ENCODE assay signal across 9 cellular contexts in the genomic region with DNA sequence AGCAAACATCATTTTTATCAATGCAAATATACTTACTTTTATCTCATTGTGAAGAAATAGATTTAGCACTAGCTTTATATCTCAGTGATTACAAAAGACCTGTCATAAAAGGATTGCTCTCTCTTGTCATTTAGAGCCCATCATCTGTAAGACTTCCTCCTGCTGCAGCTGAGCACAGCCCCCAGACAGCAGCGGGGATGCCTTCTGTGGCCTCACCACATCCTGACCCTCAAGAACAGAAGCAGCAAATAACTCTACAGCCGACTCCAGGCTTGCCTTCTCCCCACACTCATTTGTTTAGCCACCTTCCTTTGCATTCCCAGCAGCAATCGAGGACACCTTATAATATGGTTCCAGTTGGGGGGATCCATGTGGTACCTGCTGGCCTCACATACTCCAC.
DNase-seq lines count a peak whose midpoint lies in the region; ATAC-seq and TF ChIP-seq lines count a peak whose summit lies in the region.
"Had no signal": no experiment of that assay in that cellular context is flagged by ENCODE, and none has a peak within 500 bp of the region (broad histone marks: within the 10 kb centered on the region; RNA-seq: fewer than 3 reads in every experiment).

No MANE protein-coding gene starts in this region.

- no peak overlapping the region for H4K8ac ChIP-seq in trophoblast cell (ENCODE audit: low read depth, low read length)

- H3K27me3 ChIP-seq in trophoblast cell (ENCODE audit: insufficient read depth, low read length) (no peaks in the 10 kb centered on the region), gastrocnemius medialis (no peaks in the 10 kb centered on the region), HAP-1 (ENCODE audit: low read depth) (no peaks in the 10 kb centered on the region)

- no peak overlapping the region for H3K23ac ChIP-seq in trophoblast cell (ENCODE audit: low read length)

- ATAC-seq in HG03097 (IDR thresholded peaks at IDR 0.05; ENCODE audit: low FRiP score, unreplicated experiment): peak; percentile 81
- ATAC-seq in gastrocnemius medialis: no peak
- no peak for ATAC-seq in GM21528 (IDR thresholded peaks at IDR 0.05; ENCODE audit: low FRiP score, unreplicated experiment)

- no peak overlapping the region for H2BK5ac ChIP-seq in trophoblast cell (ENCODE audit: low read depth, low read length, poor library complexity)

- H3K36me3 ChIP-seq in trophoblast cell (ENCODE audit: control insufficient read depth in 1 of 2, insufficient read depth in 2 of 2, low read length in 2 of 2): peaks cover 16 to 24% of the 10 kb centered on the region in 2 experiments
- peaks cover 0 to 31% of the 10 kb centered on the region in 2 donors for H3K36me3 ChIP-seq in gastrocnemius medialis
- no peaks in the 10 kb centered on the region; the same call in none of the 2 replicates for H3K36me3 ChIP-seq in HAP-1 (replicated peaks)

- peaks cover 3% of the 10 kb centered on the region for H3K79me1 ChIP-seq in trophoblast cell (ENCODE audit: low read length)

- intact Hi-C loops in gastrocnemius medialis (cut with DNase I; ENCODE audit: low total_unique reads): no loop called here

- no CpG with 5 or more reads among the region's 3 CpGs for WGBS in trophoblast cell (ENCODE audit: extremely low coverage, insufficient coverage, insufficient read length)

- no peak overlapping the region for H3K4ac ChIP-seq in trophoblast cell (ENCODE audit: low read depth, low read length)

- no peak overlapping the region for H4K91ac ChIP-seq in trophoblast cell (ENCODE audit: low read depth, low read length)

- no peak overlapping the region for H2AFZ ChIP-seq in trophoblast cell (ENCODE audit: insufficient read depth, low read length, poor library complexity)

- H3K9me3 ChIP-seq in trophoblast cell (ENCODE audit: insufficient read depth, low read depth, low read length) (no peaks in the 10 kb centered on the region), gastrocnemius medialis (no peaks in the 10 kb centered on the region), HAP-1 (no peaks in the 10 kb centered on the region)

- H3K79me2 ChIP-seq in trophoblast cell (ENCODE audit: control insufficient read depth, insufficient read depth, low read length, poor library complexity): no peaks in the 10 kb centered on the region

- H3K4me1 ChIP-seq in trophoblast cell (ENCODE audit: control insufficient read depth in 1 of 2, insufficient read depth in 2 of 2, low read length in 2 of 2) (peaks cover 8 to 13% of the 10 kb centered on the region in 2 experiments), gastrocnemius medialis (peaks cover 0 to 7% of the 10 kb centered on the region in 2 donors), HAP-1 (no peaks in the 10 kb centered on the region)

- H3K27ac ChIP-seq in trophoblast cell (ENCODE audit: low read depth, low read length) (peak overlapping the region; percentile 40), gastrocnemius medialis (no peak overlapping the region)

- TF ChIP-seq CTCF in gastrocnemius medialis (IDR thresholded peaks at IDR 0.05 in 4 of 5, conservative IDR thresholded peaks at IDR 0.05 in 1 of 5): no peak

- no peak overlapping the region for H3K18ac ChIP-seq in trophoblast cell (ENCODE audit: low read length)

- H3K4me2 ChIP-seq in trophoblast cell (ENCODE audit: low read length): no peak overlapping the region

- peak; percentile 5 for DNase-seq in GM19238 (ENCODE audit: insufficient read length, low spot score)
- peak; percentile 27 for DNase-seq in T-helper 22 cell (ENCODE audit: low read depth)
- no peak for DNase-seq in trophoblast cell
- DNase-seq in gastrocnemius medialis: no peak
- DNase-seq in NCI-H146 treated with DMSO at 0.1 percent for 48 hours (lab: John Stamatoyannopoulos, UW; ENCODE audit: unreplicated experiment): no peak
- no peak for DNase-seq in HAP-1 (ENCODE audit: low spot score in 2 of 2)
- DNase-seq: hippocampal formation had no signal

- no peak overlapping the region for H3K4me3 ChIP-seq in trophoblast cell (ENCODE audit: low read depth, low read length)
- H3K4me3 ChIP-seq in gastrocnemius medialis: no peak overlapping the region
- no peak overlapping the region for H3K4me3 ChIP-seq in HAP-1

- H4K12ac ChIP-seq in trophoblast cell (ENCODE audit: low read depth, low read length): no peak overlapping the region

- H3K14ac ChIP-seq in trophoblast cell (ENCODE audit: low read length): no peak overlapping the region

- H2AK5ac ChIP-seq in trophoblast cell (ENCODE audit: low read length): no peak overlapping the region

- in situ Hi-C loops in gastrocnemius medialis (cut with MboI; ENCODE audit: low sequenced_read_pairs in 4 of 4) (no loop called here), HAP-1 (cut with MboI; ENCODE audit: low sequenced_read_pairs) (no loop called here)

- peak overlapping the region; percentile 38 for H2BK120ac ChIP-seq in trophoblast cell (ENCODE audit: insufficient read depth, low read length, poor library complexity)

- H2BK12ac ChIP-seq in trophoblast cell (ENCODE audit: low read length): peak overlapping the region; percentile 23

- H3K9ac ChIP-seq in trophoblast cell (ENCODE audit: low read length): no peak overlapping the region

- no peak for TF ChIP-seq POLR2A in gastrocnemius medialis (IDR thresholded peaks at IDR 0.05)

Comparison
In these comparisons a context has a peak if more than half of its experiments do, and no peak if none do; other contexts are left out.
1. DNase-seq: peak in GM19238 (single experiment) and T-helper 22 cell (single experiment); none in trophoblast cell (0 of 2), gastrocnemius medialis (0 of 2), NCI-H146 treated with DMSO at 0.1 percent for 48 hours (single experiment) and HAP-1 (0 of 2).